21 cellular contexts compared by ENCODE assay signal in genomic region chr9:109536859-109537258, GRCh38. TPM values are rescaled to one million over a fixed set of nuclear protein-coding genes. Genes with fewer than 3 reads are reported as not detected.
A peak's percentile ranks its signal among the peaks of the same experiment; 100 is the strongest.
DNase-seq lines count a peak whose midpoint lies in the region; ATAC-seq, FAIRE-seq and TF ChIP-seq lines count a peak whose summit lies in the region.
"Had no signal": no experiment of that assay in that cellular context is flagged by ENCODE, and none has a peak within 500 bp of the region (broad histone marks: within the 10 kb centered on the region; RNA-seq: fewer than 3 reads in every experiment).

No MANE protein-coding gene starts in this region.

- no peaks in the 10 kb centered on the region for H3K79me2 ChIP-seq in mammary epithelial cell (ENCODE audit: insufficient read depth, low read length)

- peak overlapping the region; percentile 93 for H2AFZ ChIP-seq in mammary epithelial cell (ENCODE audit: low read depth, low read length)

- H3K4me3 ChIP-seq in mammary epithelial cell (replicated peaks in 1 of 3; ENCODE audit: insufficient read depth in 1 of 3, low read depth in 2 of 3, low read length in 3 of 3): peak overlapping the region in 2 of 3 experiments; percentile 15
- H3K4me3 ChIP-seq in small intestine (ENCODE audit: low read depth in 1 of 2, low read length in 2 of 2): no peak overlapping the region
- no peak overlapping the region for H3K4me3 ChIP-seq in WERI-Rb-1 (ENCODE audit: low read depth, low read length)
- H3K4me3 ChIP-seq in psoas muscle: no peak overlapping the region
- H3K4me3 ChIP-seq: MG63, SJSA1 had no signal

- H3K36me3 ChIP-seq in mammary epithelial cell (ENCODE audit: insufficient read depth, low read length): no peaks in the 10 kb centered on the region
- no peaks in the 10 kb centered on the region for H3K36me3 ChIP-seq in small intestine (ENCODE audit: control insufficient read depth in 2 of 2, insufficient read depth in 2 of 2, low read length in 2 of 2)
- H3K36me3 ChIP-seq in WERI-Rb-1: no peaks in the 10 kb centered on the region
- H3K36me3 ChIP-seq in psoas muscle (ENCODE audit: insufficient read depth in 1 of 2, low read depth in 1 of 2): no peaks in the 10 kb centered on the region
- H3K36me3 ChIP-seq: MG63, SJSA1 had no signal

- dilution Hi-C loops in mammary epithelial cell (cut with HindIII; ENCODE audit: low sequenced_read_pairs): no loop called here

- H3K4me2 ChIP-seq in mammary epithelial cell (ENCODE audit: insufficient read depth, low read depth, low read length): peak overlapping the region; percentile 82

- no peak for FAIRE-seq in small intestine (lab: Jason Lieb, UNC)

- H3K27me3 ChIP-seq in mammary epithelial cell (ENCODE audit: insufficient read depth, low read length) (no peaks in the 10 kb centered on the region), small intestine (ENCODE audit: control insufficient read depth in 2 of 2, insufficient read depth in 2 of 2, low read length in 2 of 2) (no peaks in the 10 kb centered on the region), WERI-Rb-1 (ENCODE audit: insufficient read depth, low read depth, severe bottlenecking) (peaks cover 73% of the 10 kb centered on the region), psoas muscle (ENCODE audit: insufficient read depth in 3 of 3, low read length in 2 of 3) (no peaks in the 10 kb centered on the region)
- H3K27me3 ChIP-seq: SJSA1 had no signal

- intact Hi-C loops in mammary epithelial cell (cut with micrococcal nuclease): loop anchor here (1.0 kb wide), 1 partner anchor 19 kb away; no protein-coding TSS in a partner anchor
- intact Hi-C loops in psoas muscle (cut with DNase I): no loop called here

- peak; percentile 5 for DNase-seq in DMS153 (lab: John Stamatoyannopoulos, UW)
- DNase-seq in DMS153 treated with DMSO at 0.1 percent for 48 hours (lab: John Stamatoyannopoulos, UW; ENCODE audit: unreplicated experiment): no peak
- peak; percentile 26 for DNase-seq in NCI-H69 (lab: John Stamatoyannopoulos, UW)
- no peak for DNase-seq in mammary epithelial cell
- DNase-seq in small intestine: peak; percentile 30
- no peak for DNase-seq in WERI-Rb-1
- no peak for DNase-seq in psoas muscle
- DNase-seq: 8988T, GDM1, HFFc6, Karpas-422, MG63, NCI-H1048, NCI-H146, NCI-H2029 treated with DMSO at 0.1 percent for 48 hours, NCI-H446 treated with DMSO at 0.1 percent for 48 hours, NCI-H774 had no signal

- H3K27ac ChIP-seq in mammary epithelial cell (ENCODE audit: insufficient read depth, low read depth, low read length): peak overlapping the region; percentile 77
- H3K27ac ChIP-seq in small intestine (ENCODE audit: low read depth in 1 of 2, low read length in 1 of 2): no peak overlapping the region
- no peak overlapping the region for H3K27ac ChIP-seq in WERI-Rb-1
- no peak overlapping the region for H3K27ac ChIP-seq in psoas muscle
- H3K27ac ChIP-seq: SJSA1 had no signal

- no peak for ATAC-seq in GM18511 (IDR thresholded peaks at IDR 0.05; ENCODE audit: unreplicated experiment)
- ATAC-seq in psoas muscle: no peak

- CTCF ChIA-PET in mammary epithelial cell (lab: Charles Lee; ENCODE audit: low non-redundant PET): no interaction called here

- TF ChIP-seq CTCF in mammary epithelial cell (conservative IDR thresholded peaks at IDR 0.05 in 1 of 2, IDR thresholded peaks at IDR 0.05 in 1 of 2; ENCODE audit: extremely low read depth in 1 of 2, insufficient read depth in 1 of 2, low read depth in 1 of 2, low read length in 2 of 2): no peak
- no peak for TF ChIP-seq CTCF in WERI-Rb-1 (IDR thresholded peaks at IDR 0.05; ENCODE audit: low read depth, low read length)
- TF ChIP-seq CTCF in psoas muscle (IDR thresholded peaks at IDR 0.05): no peak

- no TSS peak for BruUV-seq in mammary epithelial cell (replicated peaks; lab: Mats Ljungman, UMichigan)

- no peaks in the 10 kb centered on the region for H3K9me3 ChIP-seq in mammary epithelial cell (replicated peaks; ENCODE audit: insufficient read depth, low read length)
- no peaks in the 10 kb centered on the region for H3K9me3 ChIP-seq in small intestine (ENCODE audit: control insufficient read depth, low read depth)
- peaks cover 12% of the 10 kb centered on the region for H3K9me3 ChIP-seq in WERI-Rb-1 (ENCODE audit: severe bottlenecking)
- H3K9me3 ChIP-seq in psoas muscle: no peaks in the 10 kb centered on the region
- H3K9me3 ChIP-seq: MG63, SJSA1 had no signal

- no peaks in the 10 kb centered on the region for H4K20me1 ChIP-seq in mammary epithelial cell (ENCODE audit: insufficient read depth, low read length)

- 7% methylated on average over 3 of the region's 3 CpGs for WGBS in mammary epithelial cell (ENCODE audit: low coverage, missing lambda C conversion rate)
- 6 to 45% (median 28%) methylated on average over 3 of the region's 3 CpGs for WGBS in small intestine, 3 donors
- WGBS in psoas muscle, 3 donors: 40 to 54% (median 54%) methylated on average over 3 of the region's 3 CpGs

- in situ Hi-C loops in mammary epithelial cell (cut with MboI; ENCODE audit: low sequenced_read_pairs in 2 of 2): no loop called here

- no peak overlapping the region for H3K9ac ChIP-seq in mammary epithelial cell (ENCODE audit: insufficient read depth, low read length)

- peaks cover 33% of the 10 kb centered on the region for H3K4me1 ChIP-seq in mammary epithelial cell (ENCODE audit: insufficient read depth, low read length)
- H3K4me1 ChIP-seq in small intestine (ENCODE audit: control insufficient read depth in 2 of 2, insufficient read depth in 1 of 2, low read depth in 1 of 2, low read length in 1 of 2): no peaks in the 10 kb centered on the region
- no peaks in the 10 kb centered on the region for H3K4me1 ChIP-seq in psoas muscle
- H3K4me1 ChIP-seq: SJSA1 had no signal

RNA-seq across cellular contexts. Expression of gene PTPN3, which starts 38.8 kb away (rescaled TPM):
- total RNA-seq in mammary epithelial cell (10 to 100 TPM; 23.0 to 41.8 TPM), psoas muscle (10 to 100 TPM in 3 of 4 donors, 1 to 10 TPM in 1; 8.8 to 80.2 (median 43.4) TPM)
- polyA plus RNA-seq in mammary epithelial cell (18.2 TPM), small intestine (10 to 100 TPM; 15.3 to 42.7 (median 25.3) TPM), psoas muscle (100 to 1,000 TPM in 1 of 3 donors, 10 to 100 TPM in 2; 14.2 to 130 (median 72.4) TPM)
- polyA minus RNA-seq in mammary epithelial cell: 31.8 TPM
- total RNA-seq: HFFc6 had no signal
- polyA plus RNA-seq: CD14-positive monocyte, IgD-negative memory B cell had no signal

Comparison
In these comparisons a context has a peak if more than half of its experiments do, and no peak if none do; other contexts are left out.
1. DNase-seq: peak in DMS153 (single experiment), NCI-H69 (single experiment) and small intestine (single experiment); none in DMS153 treated with DMSO at 0.1 percent for 48 hours (single experiment), mammary epithelial cell (single experiment), WERI-Rb-1 (single experiment) and psoas muscle (0 of 2).
2. H3K4me3 ChIP-seq: peak in mammary epithelial cell (2 of 3); none in small intestine (0 of 2), WERI-Rb-1 (single experiment) and psoas muscle (single experiment).